ENCODE assay signal across 9 cellular contexts in genomic region chr4:166169111-166169510, GRCh38.
DNase-seq lines count a peak whose midpoint lies in the region; ATAC-seq and TF ChIP-seq lines count a peak whose summit lies in the region.
"Had no signal": no experiment of that assay in that cellular context is flagged by ENCODE, and none has a peak within 500 bp of the region (broad histone marks: within the 10 kb centered on the region; RNA-seq: fewer than 3 reads in every experiment).

No MANE protein-coding gene starts in this region.

- no peaks in the 10 kb centered on the region for H3K4me1 ChIP-seq in BE2C

- peaks cover 2% of the 10 kb centered on the region; the same call in 1 of the 2 replicates for H3K27me3 ChIP-seq in BE2C

- H3K9me3 ChIP-seq in BE2C: no peaks in the 10 kb centered on the region

- peak; percentile 53 for ATAC-seq in GM18868 (IDR thresholded peaks at IDR 0.05; ENCODE audit: unreplicated experiment)

- TF ChIP-seq CTCF in BE2C (IDR thresholded peaks at IDR 0.05; ENCODE audit: low read depth, low read length) (peak; percentile 64), fibroblast of mammary gland (conservative IDR thresholded peaks at IDR 0.05; ENCODE audit: control insufficient read depth, insufficient read depth, low read depth, low read length) (peak; percentile 38)

- no peak overlapping the region for H3K4me3 ChIP-seq in BE2C (ENCODE audit: low read depth, low read length)
- no peak overlapping the region for H3K4me3 ChIP-seq in fibroblast of mammary gland (ENCODE audit: control insufficient read depth, low read depth, low read length)

- DNase-seq in BE2C: peak; percentile 49
- DNase-seq in NCI-H748 (lab: John Stamatoyannopoulos, UW; ENCODE audit: unreplicated experiment): peak; percentile 49
- DNase-seq in fibroblast of mammary gland (ENCODE audit: low read depth): peak; percentile 10
- DNase-seq in kidney glomerular epithelial cell (lab: John Stamatoyannopoulos, UW): no peak
- DNase-seq in OCI-M2 (lab: John Stamatoyannopoulos, UW; ENCODE audit: unreplicated experiment): no peak
- no peak for DNase-seq in AG08395 (ENCODE audit: low spot score)
- no peak for DNase-seq in NCI-H187 treated with DMSO at 0.1 percent for 48 hours (lab: John Stamatoyannopoulos, UW)
- DNase-seq: activated naive CD8-positive, alpha-beta T cell treated with anti-CD3 and anti-CD28 coated beads for 36 hours had no signal

- no peaks in the 10 kb centered on the region for H3K36me3 ChIP-seq in BE2C

Comparison
In these comparisons a context has a peak if more than half of its experiments do, and no peak if none do; other contexts are left out.
1. DNase-seq: peak in BE2C (single experiment), NCI-H748 (single experiment) and fibroblast of mammary gland (single experiment); none in kidney glomerular epithelial cell (single experiment), OCI-M2 (single experiment), AG08395 (single experiment) and NCI-H187 treated with DMSO at 0.1 percent for 48 hours (single experiment).